ENCODE assay signal across 1 cellular context in genomic region chr2:215826376-215826775, GRCh38.
TF ChIP-seq lines count a peak whose summit lies in the region.

No MANE protein-coding gene starts in this region.

TF ChIP-seq in SK-N-SH treated with all-trans-retinoic acid at 6 μM for 48 hours, 23 proteins besides CTCF, POLR2A, EP300 and RAD21 (continued from another document):
- no peak for TF ChIP-seq TSHZ2 (CRISPR knock-in tag; IDR thresholded peaks at IDR 0.05)
- TF ChIP-seq, protein P1, sequence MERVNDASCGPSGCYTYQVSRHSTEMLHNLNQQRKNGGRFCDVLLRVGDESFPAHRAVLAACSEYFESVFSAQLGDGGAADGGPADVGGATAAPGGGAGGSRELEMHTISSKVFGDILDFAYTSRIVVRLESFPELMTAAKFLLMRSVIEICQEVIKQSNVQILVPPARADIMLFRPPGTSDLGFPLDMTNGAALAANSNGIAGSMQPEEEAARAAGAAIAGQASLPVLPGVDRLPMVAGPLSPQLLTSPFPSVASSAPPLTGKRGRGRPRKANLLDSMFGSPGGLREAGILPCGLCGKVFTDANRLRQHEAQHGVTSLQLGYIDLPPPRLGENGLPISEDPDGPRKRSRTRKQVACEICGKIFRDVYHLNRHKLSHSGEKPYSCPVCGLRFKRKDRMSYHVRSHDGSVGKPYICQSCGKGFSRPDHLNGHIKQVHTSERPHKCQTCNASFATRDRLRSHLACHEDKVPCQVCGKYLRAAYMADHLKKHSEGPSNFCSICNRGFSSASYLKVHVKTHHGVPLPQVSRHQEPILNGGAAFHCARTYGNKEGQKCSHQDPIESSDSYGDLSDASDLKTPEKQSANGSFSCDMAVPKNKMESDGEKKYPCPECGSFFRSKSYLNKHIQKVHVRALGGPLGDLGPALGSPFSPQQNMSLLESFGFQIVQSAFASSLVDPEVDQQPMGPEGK (CRISPR knock-in tag; IDR thresholded peaks at IDR 0.05; ENCODE audit: borderline replicate concordance): no peak
- no peak for TF ChIP-seq ESRRG (CRISPR knock-in tag; IDR thresholded peaks at IDR 0.05)
- no peak for TF ChIP-seq PPARA (CRISPR knock-in tag; IDR thresholded peaks at IDR 0.05; ENCODE audit: borderline replicate concordance)
- TF ChIP-seq OSR1 (CRISPR knock-in tag; IDR thresholded peaks at IDR 0.05): no peak
- TF ChIP-seq ZNF565 (CRISPR knock-in tag; conservative IDR thresholded peaks at IDR 0.05; ENCODE audit: low read depth): no peak
- TF ChIP-seq ZC3H10 (CRISPR knock-in tag; IDR thresholded peaks at IDR 0.05): no peak
- TF ChIP-seq CSDC2 (CRISPR knock-in tag; IDR thresholded peaks at IDR 0.05): no peak
- TF ChIP-seq ISL1 (CRISPR knock-in tag; IDR thresholded peaks at IDR 0.05): no peak
- no peak for TF ChIP-seq ARNTL (CRISPR knock-in tag; IDR thresholded peaks at IDR 0.05; ENCODE audit: borderline replicate concordance, low read depth)
- TF ChIP-seq ZFP3 (CRISPR knock-in tag; IDR thresholded peaks at IDR 0.05): no peak
